Comparison of ENCODE assay signal across 8 cellular contexts in genomic region chr20:3777726-3778629, GRCh38.
DNase-seq lines count a peak whose midpoint lies in the region; ATAC-seq and TF ChIP-seq lines count a peak whose summit lies in the region.

No MANE protein-coding gene starts in this region.

- peak overlapping the region; percentile 81 for H3K4me3 Mint-ChIP-seq in central memory CD8-positive, alpha-beta T cell

- ATAC-seq in SK-N-SH treated with all-trans-retinoic acid at 6 μM for 48 hours (peak; percentile 79), HG03520 (IDR thresholded peaks at IDR 0.05; ENCODE audit: unreplicated experiment) (no peak), GM18517 (IDR thresholded peaks at IDR 0.05; ENCODE audit: unreplicated experiment) (no peak)
- peak; percentile 57 for ATAC-seq in central memory CD8-positive, alpha-beta T cell (replicated peaks; ENCODE audit: extremely low read depth, poor library complexity, severe bottlenecking)

- peak overlapping the region; percentile 58 for H3K27ac Mint-ChIP-seq in central memory CD8-positive, alpha-beta T cell (ENCODE audit: low read depth)

- no peaks in the 10 kb centered on the region for H3K27me3 Mint-ChIP-seq in central memory CD8-positive, alpha-beta T cell

- H3K36me3 Mint-ChIP-seq in central memory CD8-positive, alpha-beta T cell (ENCODE audit: insufficient read depth), result peaks cover 7% of the 10 kb centered on the region

- no peaks in the 10 kb centered on the region for H3K9me3 Mint-ChIP-seq in central memory CD8-positive, alpha-beta T cell

- peak; percentile 47 for DNase-seq in stimulated activated CD4-positive, alpha-beta T cell treated with anti-CD3 and anti-CD28 coated beads, Interleukin-12 subunit alpha, Interleukin-12 subunit beta, amount 100 ng/mL, for 4 hours
- no peak for DNase-seq in stimulated activated CD4-positive, alpha-beta T cell treated with anti-CD3 and anti-CD28 coated beads, Interleukin-1b, Interleukin-23, amount 100 ng/mL, for 48 hours
- DNase-seq in central memory CD8-positive, alpha-beta T cell (ENCODE audit: low spot score in 2 of 2), result no peak
- DNase-seq in kidney tubule cell (ENCODE audit: low spot score), result peak; percentile 62
- DNase-seq in stimulated activated CD8-positive, alpha-beta memory T cell treated with anti-CD3 and anti-CD28 coated beads, Interleukin-2, amount 100 ng/mL, for 48 hours (ENCODE audit: low read depth in 2 of 2), result peak; percentile 27 to 40

- H3K4me1 Mint-ChIP-seq in central memory CD8-positive, alpha-beta T cell, result peaks cover 28% of the 10 kb centered on the region

TF ChIP-seq in SK-N-SH treated with all-trans-retinoic acid at 6 μM for 48 hours, 23 proteins besides CTCF, POLR2A, EP300 and RAD21:
- TF ChIP-seq OSR1 (CRISPR knock-in tag; IDR thresholded peaks at IDR 0.05), result no peak
- TF ChIP-seq TCF4 (CRISPR knock-in tag; IDR thresholded peaks at IDR 0.05; ENCODE audit: borderline replicate concordance), result no peak
- TF ChIP-seq GLIS3 (CRISPR knock-in tag; IDR thresholded peaks at IDR 0.05), result no peak
- TF ChIP-seq ZFP3 (CRISPR knock-in tag; IDR thresholded peaks at IDR 0.05), result no peak
- no peak for TF ChIP-seq SNAI2 (CRISPR knock-in tag; IDR thresholded peaks at IDR 0.05)
- TF ChIP-seq POU6F1 (CRISPR knock-in tag; IDR thresholded peaks at IDR 0.05; ENCODE audit: borderline replicate concordance, low read depth), result no peak
- TF ChIP-seq ZNF70 (CRISPR knock-in tag; IDR thresholded peaks at IDR 0.05), result no peak
- no peak for TF ChIP-seq PPARA (CRISPR knock-in tag; IDR thresholded peaks at IDR 0.05; ENCODE audit: borderline replicate concordance)
- TF ChIP-seq CREB5 (CRISPR knock-in tag; IDR thresholded peaks at IDR 0.05; ENCODE audit: low read depth), result no peak
- TF ChIP-seq BACH2 (CRISPR knock-in tag; IDR thresholded peaks at IDR 0.05; ENCODE audit: borderline replicate concordance), result no peak
- no peak for TF ChIP-seq ZC3H10 (CRISPR knock-in tag; IDR thresholded peaks at IDR 0.05)
- no peak for TF ChIP-seq ESRRG (CRISPR knock-in tag; IDR thresholded peaks at IDR 0.05)
- no peak for TF ChIP-seq ZFP30 (CRISPR knock-in tag; IDR thresholded peaks at IDR 0.05)
- TF ChIP-seq RARB (CRISPR knock-in tag; IDR thresholded peaks at IDR 0.05), result no peak
- no peak for TF ChIP-seq ZNF8 (CRISPR knock-in tag; IDR thresholded peaks at IDR 0.05)
- no peak for TF ChIP-seq TSHZ2 (CRISPR knock-in tag; IDR thresholded peaks at IDR 0.05)
- no peak for TF ChIP-seq TOX (CRISPR knock-in tag; IDR thresholded peaks at IDR 0.05; ENCODE audit: borderline replicate concordance)
- no peak for TF ChIP-seq ARNTL (CRISPR knock-in tag; IDR thresholded peaks at IDR 0.05; ENCODE audit: borderline replicate concordance, low read depth)
- no peak for TF ChIP-seq ISL1 (CRISPR knock-in tag; IDR thresholded peaks at IDR 0.05)
- TF ChIP-seq, protein P1, sequence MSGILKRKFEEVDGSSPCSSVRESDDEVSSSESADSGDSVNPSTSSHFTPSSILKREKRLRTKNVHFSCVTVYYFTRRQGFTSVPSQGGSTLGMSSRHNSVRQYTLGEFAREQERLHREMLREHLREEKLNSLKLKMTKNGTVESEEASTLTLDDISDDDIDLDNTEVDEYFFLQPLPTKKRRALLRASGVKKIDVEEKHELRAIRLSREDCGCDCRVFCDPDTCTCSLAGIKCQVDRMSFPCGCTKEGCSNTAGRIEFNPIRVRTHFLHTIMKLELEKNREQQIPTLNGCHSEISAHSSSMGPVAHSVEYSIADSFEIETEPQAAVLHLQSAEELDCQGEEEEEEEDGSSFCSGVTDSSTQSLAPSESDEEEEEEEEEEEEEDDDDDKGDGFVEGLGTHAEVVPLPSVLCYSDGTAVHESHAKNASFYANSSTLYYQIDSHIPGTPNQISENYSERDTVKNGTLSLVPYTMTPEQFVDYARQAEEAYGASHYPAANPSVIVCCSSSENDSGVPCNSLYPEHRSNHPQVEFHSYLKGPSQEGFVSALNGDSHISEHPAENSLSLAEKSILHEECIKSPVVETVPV (CRISPR knock-in tag; IDR thresholded peaks at IDR 0.05), result no peak

Comparison
In these comparisons a context has a peak if more than half of its experiments do, and no peak if none do; other contexts are left out.
1. DNase-seq: peak in stimulated activated CD4-positive, alpha-beta T cell treated with anti-CD3 and anti-CD28 coated beads, Interleukin-12 subunit alpha, Interleukin-12 subunit beta, amount 100 ng/mL, for 4 hours (single experiment), kidney tubule cell (single experiment) and stimulated activated CD8-positive, alpha-beta memory T cell treated with anti-CD3 and anti-CD28 coated beads, Interleukin-2, amount 100 ng/mL, for 48 hours (2 of 2); none in stimulated activated CD4-positive, alpha-beta T cell treated with anti-CD3 and anti-CD28 coated beads, Interleukin-1b, Interleukin-23, amount 100 ng/mL, for 48 hours (single experiment) and central memory CD8-positive, alpha-beta T cell (0 of 2).
2. ATAC-seq: peak in SK-N-SH treated with all-trans-retinoic acid at 6 μM for 48 hours (single experiment) and central memory CD8-positive, alpha-beta T cell (single experiment); none in HG03520 (single experiment) and GM18517 (single experiment).